Comparison of ENCODE assay signal across 27 cellular contexts in the genomic region with DNA sequence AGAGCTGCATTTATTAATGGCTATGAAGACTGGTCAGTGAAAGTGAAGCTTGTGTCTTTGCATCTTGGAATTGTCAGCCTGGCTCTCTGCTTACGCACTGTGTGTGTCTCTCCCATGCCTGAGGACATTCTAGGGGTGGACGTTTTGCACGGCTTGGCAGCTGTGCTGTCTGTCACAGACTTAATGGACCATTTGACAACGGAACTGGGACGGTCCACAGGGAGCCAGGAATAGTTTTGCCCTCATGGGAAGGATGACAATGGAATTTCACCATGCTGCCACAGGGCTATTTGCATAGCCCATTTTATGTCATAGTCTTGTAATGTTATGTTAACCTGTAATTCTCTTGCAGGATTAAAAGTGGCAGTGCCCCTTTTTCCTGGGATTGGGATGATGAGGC. TPM values are rescaled to one million over a fixed set of nuclear protein-coding genes. Genes with fewer than 3 reads are reported as not detected.
"Had no signal": no experiment of that assay in that cellular context is flagged by ENCODE, and none has a peak within 500 bp of the region (broad histone marks: within the 10 kb centered on the region; RNA-seq: fewer than 3 reads in every experiment).

No MANE protein-coding gene starts in this region.

- H3K27ac ChIP-seq: breast epithelium, esophagus muscularis mucosa, upper lobe of right lung, VCaP had no signal

- ATAC-seq: activated CD4-positive, CD25-positive, alpha-beta regulatory T cell treated with anti-CD3 and anti-CD28 coated beads, Interleukin-2, amount 50 U/mL, for 24 hours; activated T-cell treated with anti-CD3 and anti-CD28 coated beads, Interleukin-2, amount 50 U/mL, for 72 hours; left cardiac atrium; stimulated activated naive CD8-positive, alpha-beta T cell treated with anti-CD3 and anti-CD28 coated beads, Interleukin-15, Interleukin-2, amounts not matched to agents 100 U/mL and 50 U/mL, for 24 hours; upper lobe of right lung had no signal

- H3K4me1 ChIP-seq: breast epithelium, esophagus muscularis mucosa, upper lobe of right lung had no signal

- H3K36me3 ChIP-seq: breast epithelium, esophagus muscularis mucosa, upper lobe of right lung had no signal

- DNase-seq: activated CD4-positive, alpha-beta memory T cell treated with anti-CD3 and anti-CD28 coated beads, Interleukin-2, amount 10 ng/mL, durations not matched to agents 7 days and 5 days; activated CD4-positive, alpha-beta T cell treated with anti-CD3 and anti-CD28 coated beads, Interleukin-2, amount 10 ng/mL, durations not matched to agents 24 days and 14 days; activated effector memory CD4-positive, alpha-beta T cell treated with Interleukin-2 at 50 U/mL for 16 hours; activated naive CD4-positive, alpha-beta T cell treated with anti-CD3 and anti-CD28 coated beads for 36 hours; activated naive CD8-positive, alpha-beta T cell treated with anti-CD3 and anti-CD28 coated beads, Interleukin-2, amount 10 ng/mL, durations not matched to agents 7 days and 5 days; activated T-cell treated with anti-CD3 and anti-CD28 coated beads, Interleukin-2, amount 50 U/mL, for 72 hours; amniotic stem cell; effector memory CD4-positive, alpha-beta T cell; head of caudate nucleus; hypothalamus; left cardiac atrium; retina; stimulated activated CD4-positive, alpha-beta T cell treated with anti-CD3 and anti-CD28 coated beads, Interleukin-4, amount 100 ng/mL, for 4 hours; stimulated activated naive CD8-positive, alpha-beta T cell treated with anti-CD3 and anti-CD28 coated beads, Interleukin-15, Interleukin-2, amounts not matched to agents 100 U/mL and 50 U/mL, for 24 hours; upper lobe of right lung had no signal

- H3K4me3 ChIP-seq: breast epithelium, esophagus muscularis mucosa, upper lobe of right lung had no signal

- H3K9me3 ChIP-seq: breast epithelium, esophagus muscularis mucosa, upper lobe of right lung had no signal

RNA-seq across cellular contexts. Expression of a gene that starts 44.7 kb away (rescaled TPM):
- total RNA-seq: activated CD4-positive, alpha-beta memory T cell treated with anti-CD3 and anti-CD28 coated beads, Interleukin-2, amount 10 ng/mL, durations not matched to agents 7 days and 5 days; activated CD4-positive, alpha-beta T cell treated with anti-CD3 and anti-CD28 coated beads, Interleukin-2, amount 10 ng/mL, durations not matched to agents 24 days and 14 days; activated naive CD4-positive, alpha-beta T cell treated with anti-CD3 and anti-CD28 coated beads for 36 hours; activated naive CD8-positive, alpha-beta T cell treated with anti-CD3 and anti-CD28 coated beads, Interleukin-2, amount 10 ng/mL, durations not matched to agents 7 days and 5 days; breast epithelium; dermis microvascular lymphatic vessel endothelial cell; endothelial cell of umbilical vein; esophagus muscularis mucosa; frontal cortex; left cardiac atrium; lower leg skin; neural crest cell; omental fat pad; posterior vena cava; subcutaneous adipose tissue; upper lobe of right lung had no signal
- polyA plus RNA-seq: endothelial cell of umbilical vein had no signal
